Comparison of ENCODE assay signal across 16 cellular contexts in the genomic region with DNA sequence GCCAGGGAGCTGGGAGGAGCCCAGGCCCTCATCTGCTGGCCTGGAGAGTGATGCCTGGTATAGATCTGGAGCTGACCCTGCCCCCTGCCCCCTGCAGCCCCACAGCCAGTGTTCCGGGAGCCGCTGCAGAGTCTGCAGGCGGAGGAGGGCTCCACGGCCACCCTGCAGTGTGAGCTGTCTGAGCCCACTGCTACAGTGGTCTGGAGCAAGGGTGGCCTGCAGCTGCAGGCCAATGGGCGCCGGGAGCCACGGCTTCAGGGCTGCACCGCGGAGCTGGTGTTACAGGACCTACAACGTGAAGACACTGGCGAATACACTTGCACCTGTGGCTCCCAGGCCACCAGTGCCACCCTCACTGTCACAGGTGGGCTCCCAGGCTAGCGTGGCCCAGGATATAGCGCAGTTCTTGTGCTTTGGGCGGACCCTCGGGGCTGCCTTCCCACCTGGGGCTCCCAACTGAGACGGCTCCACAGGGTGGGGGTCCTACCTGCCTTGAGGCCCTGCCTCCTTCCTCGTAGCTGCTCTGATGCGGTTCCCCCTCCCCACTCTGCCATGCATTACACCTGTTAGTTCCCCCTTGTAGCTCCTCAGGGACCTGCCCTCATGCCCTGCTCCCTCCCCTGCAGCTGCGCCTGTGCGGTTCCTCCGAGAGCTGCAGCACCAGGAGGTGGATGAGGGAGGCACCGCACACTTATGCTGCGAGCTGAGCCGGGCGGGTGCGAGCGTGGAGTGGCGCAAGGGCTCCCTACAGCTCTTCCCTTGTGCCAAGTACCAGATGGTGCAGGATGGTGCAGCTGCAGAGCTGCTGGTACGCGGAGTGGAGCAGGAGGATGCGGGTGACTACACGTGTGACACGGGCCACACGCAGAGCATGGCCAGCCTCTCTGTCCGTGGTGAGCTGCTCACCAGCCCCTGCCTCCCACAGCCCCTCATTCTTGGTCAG.
A peak's percentile ranks its signal among the peaks of the same experiment; 100 is the strongest.
DNase-seq lines count a peak whose midpoint lies in the region; ATAC-seq and TF ChIP-seq lines count a peak whose summit lies in the region.
"Had no signal": no experiment of that assay in that cellular context is flagged by ENCODE, and none has a peak within 500 bp of the region (broad histone marks: within the 10 kb centered on the region; RNA-seq: fewer than 3 reads in every experiment).

No MANE protein-coding gene starts in this region.

- H3K27me3 Mint-ChIP-seq in type B pancreatic cell: no peaks in the 10 kb centered on the region
- H3K27me3 Mint-ChIP-seq: naive thymus-derived CD4-positive, alpha-beta T cell had no signal

- TF ChIP-seq CTCF in type B pancreatic cell (conservative IDR thresholded peaks at IDR 0.05): no peak

- peaks cover 32% of the 10 kb centered on the region for H3K36me3 Mint-ChIP-seq in type B pancreatic cell

- H3K4me3 Mint-ChIP-seq in type B pancreatic cell: no peak overlapping the region
- H3K4me3 Mint-ChIP-seq: naive thymus-derived CD4-positive, alpha-beta T cell had no signal

- DNase-seq in Right ventricle myocardium superior: peak; percentile 35
- DNase-seq in left cardiac atrium: no peak
- peak; percentile 34 for DNase-seq in NCI-H69 (lab: John Stamatoyannopoulos, UW)
- peak; percentile 40 for DNase-seq in left lobe of liver (ENCODE audit: low spot score)
- peak; percentile 64 for DNase-seq in type B pancreatic cell (ENCODE audit: extremely low spot score, unreplicated experiment)
- no peak for DNase-seq in SHP77 (lab: John Stamatoyannopoulos, UW)
- no peak for DNase-seq in stimulated activated CD4-positive, alpha-beta T cell treated with anti-CD3 and anti-CD28 coated beads, Interleukin-2, amount 100 ng/mL, for 24 hours
- DNase-seq: activated CD4-positive, alpha-beta T cell treated with anti-CD3 and anti-CD28 coated beads, Interleukin-2, amount 50 U/mL, for 4 hours; COR-L47; KG1; naive thymus-derived CD4-positive, alpha-beta T cell; NCI-H1048; NCI-H526; PC-9 had no signal

- intact Hi-C loops in Right ventricle myocardium superior (cut with DNase I): no loop called here
- intact Hi-C loops in left cardiac atrium (cut with DNase I): no loop called here

- no peaks in the 10 kb centered on the region for H3K4me1 Mint-ChIP-seq in type B pancreatic cell (ENCODE audit: unreplicated experiment)

- H3K9me3 Mint-ChIP-seq in type B pancreatic cell: peaks cover 13% of the 10 kb centered on the region

- H3K27ac Mint-ChIP-seq in type B pancreatic cell: no peak overlapping the region

- peak; percentile 8 for ATAC-seq in Right ventricle myocardium superior (ENCODE audit: poor library complexity)
- no peak for ATAC-seq in left cardiac atrium
- ATAC-seq in left lobe of liver: no peak
- ATAC-seq in HG02571 (IDR thresholded peaks at IDR 0.05; ENCODE audit: unreplicated experiment): no peak
- ATAC-seq: GM12878; naive thymus-derived CD4-positive, alpha-beta T cell had no signal

Comparison
In these comparisons a context has a peak if more than half of its experiments do, and no peak if none do; other contexts are left out.
1. DNase-seq: peak in Right ventricle myocardium superior (single experiment), NCI-H69 (single experiment), left lobe of liver (single experiment) and type B pancreatic cell (single experiment); none in left cardiac atrium (single experiment), SHP77 (0 of 2) and stimulated activated CD4-positive, alpha-beta T cell treated with anti-CD3 and anti-CD28 coated beads, Interleukin-2, amount 100 ng/mL, for 24 hours (0 of 2).